Comparison of ENCODE assay signal across 8 cellular contexts in genomic region chr3:128804017-128804816, GRCh38.
DNase-seq lines count a peak whose midpoint lies in the region; ATAC-seq lines count a peak whose summit lies in the region.

No MANE protein-coding gene starts in this region.

- peak overlapping the region; percentile 45 for H3K4me3 Mint-ChIP-seq in activated naive CD4-positive, alpha-beta T cell treated with anti-CD3 and anti-CD28 coated beads for 36 hours
- peak overlapping the region; percentile 82 to 87 (median 85) for H3K4me3 Mint-ChIP-seq in immature natural killer cell

- H3K4me1 Mint-ChIP-seq in activated naive CD4-positive, alpha-beta T cell treated with anti-CD3 and anti-CD28 coated beads for 36 hours (ENCODE audit: low read depth), result peaks cover 87% of the 10 kb centered on the region
- H3K4me1 Mint-ChIP-seq in immature natural killer cell, result peaks cover 35 to 64% of the 10 kb centered on the region in 2 donors

- intact Hi-C loops in activated naive CD4-positive, alpha-beta T cell treated with anti-CD3 and anti-CD28 coated beads for 36 hours (cut with micrococcal nuclease), result loop anchor here (1.0 to 10.0 kb wide), 15 partner anchors 10 to 749 kb away; partner anchors contain the start of genes ACAD9, CNBP, HMCES and IFT122

- CTCF ChIA-PET in activated naive CD4-positive, alpha-beta T cell treated with anti-CD3 and anti-CD28 coated beads for 36 hours (lab: Charles Lee), result interaction anchor here (0.5 to 3.1 kb wide), 11 partner anchors 10 to 187 kb away, joined by 3 to 21 read pairs (median 5); no protein-coding TSS in a partner anchor

- ATAC-seq in GM18520 (IDR thresholded peaks at IDR 0.05; ENCODE audit: unreplicated experiment) (peak; percentile 87), HG02623 (IDR thresholded peaks at IDR 0.05; ENCODE audit: unreplicated experiment) (peak; percentile 87)

- H3K36me3 Mint-ChIP-seq in activated naive CD4-positive, alpha-beta T cell treated with anti-CD3 and anti-CD28 coated beads for 36 hours (ENCODE audit: low read depth), result peaks cover 49% of the 10 kb centered on the region
- peaks cover 5 to 30% (median 13%) of the 10 kb centered on the region in 3 donors for H3K36me3 Mint-ChIP-seq in immature natural killer cell

- no peaks in the 10 kb centered on the region for H3K27me3 Mint-ChIP-seq in activated naive CD4-positive, alpha-beta T cell treated with anti-CD3 and anti-CD28 coated beads for 36 hours (ENCODE audit: low read depth)
- no peaks in the 10 kb centered on the region for H3K27me3 Mint-ChIP-seq in immature natural killer cell (ENCODE audit: low read depth in 3 of 3)

- peak overlapping the region; percentile 96 for H3K27ac Mint-ChIP-seq in activated naive CD4-positive, alpha-beta T cell treated with anti-CD3 and anti-CD28 coated beads for 36 hours
- peak overlapping the region; percentile 88 to 95 (median 92) for H3K27ac Mint-ChIP-seq in immature natural killer cell

- H3K9me3 Mint-ChIP-seq in activated naive CD4-positive, alpha-beta T cell treated with anti-CD3 and anti-CD28 coated beads for 36 hours, result no peaks in the 10 kb centered on the region
- H3K9me3 Mint-ChIP-seq in immature natural killer cell, result no peaks in the 10 kb centered on the region

- DNase-seq in NCI-H2196 (lab: John Stamatoyannopoulos, UW; ENCODE audit: unreplicated experiment) (peak; percentile 63), immature natural killer cell (peak; percentile 61 to 70 (median 68)), NCI-H748 treated with DMSO at 0.1 percent for 48 hours (lab: John Stamatoyannopoulos, UW) (no peak), C1 segment of cervical spinal cord (lab: John Stamatoyannopoulos, UW) (no peak)
- peak; percentile 86 for DNase-seq in activated naive CD4-positive, alpha-beta T cell treated with anti-CD3 and anti-CD28 coated beads for 36 hours
- peak; percentile 13 for DNase-seq in stimulated activated CD8-positive, alpha-beta memory T cell treated with anti-CD3 and anti-CD28 coated beads, Interleukin-12 subunit alpha, Interleukin-12 subunit beta, amount 100 ng/mL, for 4 hours (ENCODE audit: low read depth)

Comparison
In these comparisons a context has a peak if more than half of its experiments do, and no peak if none do; other contexts are left out.
1. DNase-seq: peak in NCI-H2196 (single experiment), activated naive CD4-positive, alpha-beta T cell treated with anti-CD3 and anti-CD28 coated beads for 36 hours (single experiment), immature natural killer cell (3 of 3) and stimulated activated CD8-positive, alpha-beta memory T cell treated with anti-CD3 and anti-CD28 coated beads, Interleukin-12 subunit alpha, Interleukin-12 subunit beta, amount 100 ng/mL, for 4 hours (single experiment); none in NCI-H748 treated with DMSO at 0.1 percent for 48 hours (single experiment) and C1 segment of cervical spinal cord (0 of 14).